Comparison of ENCODE assay signal across 23 cellular contexts in the genomic region with DNA sequence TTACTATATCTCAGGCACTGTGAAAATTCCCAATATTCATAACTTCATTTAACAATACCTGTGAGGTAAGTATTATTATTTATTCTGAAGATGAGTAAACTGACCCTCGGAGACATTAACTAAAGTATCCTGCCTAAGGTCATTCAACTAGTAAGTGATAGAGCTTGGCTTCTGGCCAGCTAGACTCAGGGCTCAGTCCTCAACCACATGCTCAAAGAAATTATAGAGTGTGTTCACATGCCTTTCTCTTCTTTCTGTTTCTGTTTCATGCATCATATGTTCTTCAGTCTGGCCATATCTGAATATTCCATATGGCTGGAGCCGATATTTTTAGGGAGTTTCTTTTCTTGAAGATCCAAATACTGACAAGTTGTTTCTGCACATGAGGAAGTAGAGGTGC. TPM values are rescaled to one million over a fixed set of nuclear protein-coding genes. Genes with fewer than 3 reads are reported as not detected.
DNase-seq lines count a peak whose midpoint lies in the region; ATAC-seq and TF ChIP-seq lines count a peak whose summit lies in the region.
"Had no signal": no experiment of that assay in that cellular context is flagged by ENCODE, and none has a peak within 500 bp of the region (broad histone marks: within the 10 kb centered on the region; RNA-seq: fewer than 3 reads in every experiment).

No MANE protein-coding gene starts in this region.

- no peaks in the 10 kb centered on the region for H3K36me3 ChIP-seq in naive thymus-derived CD4-positive, alpha-beta T cell (ENCODE audit: control insufficient read depth in 2 of 3, insufficient read depth in 3 of 3, low read length in 3 of 3)
- H3K36me3 ChIP-seq: adrenal gland, esophagus muscularis mucosa, HAP-1, lower lobe of right lung had no signal

- H3K9me3 ChIP-seq in naive thymus-derived CD4-positive, alpha-beta T cell (ENCODE audit: control insufficient read depth in 2 of 3, low read length in 3 of 3), result no peaks in the 10 kb centered on the region
- H3K9me3 ChIP-seq: adrenal gland, esophagus muscularis mucosa, HAP-1, lower lobe of right lung, testis had no signal

- no peak overlapping the region for H3K27ac Mint-ChIP-seq in osteocyte (ENCODE audit: unreplicated experiment)
- H3K27ac Mint-ChIP-seq in naive thymus-derived CD4-positive, alpha-beta T cell, result no peak overlapping the region
- H3K27ac Mint-ChIP-seq: activated CD8-positive, alpha-beta memory T cell treated with anti-CD3 and anti-CD28 coated beads, Interleukin-2, amount 10 ng/mL, durations not matched to agents 7 days and 5 days had no signal

- no peaks in the 10 kb centered on the region for H3K27me3 ChIP-seq in naive thymus-derived CD4-positive, alpha-beta T cell (ENCODE audit: control insufficient read depth in 2 of 2, insufficient read depth in 2 of 2, low read length in 2 of 2)
- H3K27me3 ChIP-seq: adrenal gland, esophagus muscularis mucosa, testis had no signal

- no peak overlapping the region for H3K27ac ChIP-seq in naive thymus-derived CD4-positive, alpha-beta T cell (ENCODE audit: low read depth, low read length)
- H3K27ac ChIP-seq: adrenal gland, esophagus muscularis mucosa, lower lobe of right lung, parathyroid adenoma, testis had no signal

- no peaks in the 10 kb centered on the region for H3K9me3 Mint-ChIP-seq in osteocyte (ENCODE audit: unreplicated experiment)
- peaks cover 0 to 2% (median 0%) of the 10 kb centered on the region in 11 donors for H3K9me3 Mint-ChIP-seq in naive thymus-derived CD4-positive, alpha-beta T cell

- H3K4me3 ChIP-seq in naive thymus-derived CD4-positive, alpha-beta T cell (ENCODE audit: low read length), result no peak overlapping the region
- H3K4me3 ChIP-seq: adrenal gland, esophagus muscularis mucosa, HAP-1, lower lobe of right lung, smooth muscle cell, testis had no signal

- CTCF ChIA-PET in naive thymus-derived CD4-positive, alpha-beta T cell (lab: Charles Lee), result no interaction called here

- ATAC-seq in GM18861 (IDR thresholded peaks at IDR 0.05; ENCODE audit: unreplicated experiment) (peak; percentile 71), HG03439 (IDR thresholded peaks at IDR 0.05; ENCODE audit: unreplicated experiment) (no peak)
- no peak for ATAC-seq in naive thymus-derived CD4-positive, alpha-beta T cell
- ATAC-seq: activated CD4-positive, CD25-positive, alpha-beta regulatory T cell treated with anti-CD3 and anti-CD28 coated beads, Interleukin-2, amount 50 U/mL, for 24 hours; activated CD8-positive, alpha-beta memory T cell treated with anti-CD3 and anti-CD28 coated beads, Interleukin-2, amount 10 ng/mL, durations not matched to agents 7 days and 5 days; lower lobe of right lung; PC-3 had no signal

- H3K36me3 Mint-ChIP-seq in osteocyte (ENCODE audit: unreplicated experiment), result no peaks in the 10 kb centered on the region
- H3K36me3 Mint-ChIP-seq in naive thymus-derived CD4-positive, alpha-beta T cell, result peaks cover 0 to 5% (median 0%) of the 10 kb centered on the region in 5 donors
- H3K36me3 Mint-ChIP-seq: activated CD8-positive, alpha-beta memory T cell treated with anti-CD3 and anti-CD28 coated beads, Interleukin-2, amount 10 ng/mL, durations not matched to agents 7 days and 5 days had no signal

- POLR2A ChIA-PET in naive thymus-derived CD4-positive, alpha-beta T cell (lab: Charles Lee), result no interaction called here

- DNase-seq in COR-L47 (lab: John Stamatoyannopoulos, UW) (peak; percentile 48), NCI-H1092 (lab: John Stamatoyannopoulos, UW) (peak; percentile 34), OCI-M1 (lab: John Stamatoyannopoulos, UW) (peak; percentile 81), osteocyte (ENCODE audit: extremely low spot score, unreplicated experiment) (no peak), activated T-cell treated with anti-CD3 and anti-CD28 coated beads for 4 hours (no peak)
- DNase-seq in naive thymus-derived CD4-positive, alpha-beta T cell, result no peak
- DNase-seq: activated CD8-positive, alpha-beta memory T cell treated with anti-CD3 and anti-CD28 coated beads, Interleukin-2, amount 10 ng/mL, durations not matched to agents 7 days and 5 days; central memory CD4-positive, alpha-beta T cell; Kasumi-1; lower lobe of right lung; PC-3; stimulated activated CD4-positive, alpha-beta T cell treated with anti-CD3 and anti-CD28 coated beads, Interleukin-4, amount 100 ng/mL, for 4 hours; stimulated activated CD8-positive, alpha-beta memory T cell treated with anti-CD3 and anti-CD28 coated beads, Interleukin-4, amount 100 ng/mL, for 48 hours; T-helper 2 cell had no signal

- no peak for TF ChIP-seq CTCF in osteocyte (IDR thresholded peaks at IDR 0.05)

- H3K4me1 ChIP-seq in naive thymus-derived CD4-positive, alpha-beta T cell (ENCODE audit: control insufficient read depth in 2 of 2, insufficient read depth in 2 of 2, low read length in 2 of 2), result no peaks in the 10 kb centered on the region
- H3K4me1 ChIP-seq: adrenal gland, HAP-1, lower lobe of right lung, parathyroid adenoma, testis had no signal

- no peak overlapping the region for H3K4me3 Mint-ChIP-seq in osteocyte (ENCODE audit: unreplicated experiment)
- no peak overlapping the region for H3K4me3 Mint-ChIP-seq in naive thymus-derived CD4-positive, alpha-beta T cell
- H3K4me3 Mint-ChIP-seq: activated CD8-positive, alpha-beta memory T cell treated with anti-CD3 and anti-CD28 coated beads, Interleukin-2, amount 10 ng/mL, durations not matched to agents 7 days and 5 days had no signal

- peaks cover 2% of the 10 kb centered on the region for H3K4me1 Mint-ChIP-seq in osteocyte (ENCODE audit: unreplicated experiment)
- H3K4me1 Mint-ChIP-seq in naive thymus-derived CD4-positive, alpha-beta T cell, result no peaks in the 10 kb centered on the region
- H3K4me1 Mint-ChIP-seq: activated CD8-positive, alpha-beta memory T cell treated with anti-CD3 and anti-CD28 coated beads, Interleukin-2, amount 10 ng/mL, durations not matched to agents 7 days and 5 days had no signal

- H3K27me3 Mint-ChIP-seq in osteocyte (ENCODE audit: unreplicated experiment), result no peaks in the 10 kb centered on the region
- H3K27me3 Mint-ChIP-seq in naive thymus-derived CD4-positive, alpha-beta T cell, result peaks cover 0 to 7% (median 4%) of the 10 kb centered on the region in 5 donors

- intact Hi-C loops in naive thymus-derived CD4-positive, alpha-beta T cell (cut with micrococcal nuclease), result no loop called here

RNA-seq across cellular contexts. Expression of gene MMRN1, which starts 44.8 kb away (rescaled TPM):
- total RNA-seq in osteocyte, result not detected in 2 replicates
- 1 to 10 TPM in 1 of 5 experiments, under 1 TPM in 4; 0.16 to 1.1 (median 0.51) TPM for total RNA-seq in naive thymus-derived CD4-positive, alpha-beta T cell
- 1 to 10 TPM in 1 of 2 donors, under 1 TPM in 1; 0.73 to 2.2 TPM for polyA plus RNA-seq in naive thymus-derived CD4-positive, alpha-beta T cell
- polyA plus RNA-seq: smooth muscle cell had no signal

Comparison
In these comparisons a context has a peak if more than half of its experiments do, and no peak if none do; other contexts are left out.
1. DNase-seq: peak in COR-L47 (single experiment), NCI-H1092 (single experiment) and OCI-M1 (single experiment); none in osteocyte (single experiment), activated T-cell treated with anti-CD3 and anti-CD28 coated beads for 4 hours (single experiment) and naive thymus-derived CD4-positive, alpha-beta T cell (0 of 9).